ENCODE assay signal across 8 cellular contexts in the genomic region with DNA sequence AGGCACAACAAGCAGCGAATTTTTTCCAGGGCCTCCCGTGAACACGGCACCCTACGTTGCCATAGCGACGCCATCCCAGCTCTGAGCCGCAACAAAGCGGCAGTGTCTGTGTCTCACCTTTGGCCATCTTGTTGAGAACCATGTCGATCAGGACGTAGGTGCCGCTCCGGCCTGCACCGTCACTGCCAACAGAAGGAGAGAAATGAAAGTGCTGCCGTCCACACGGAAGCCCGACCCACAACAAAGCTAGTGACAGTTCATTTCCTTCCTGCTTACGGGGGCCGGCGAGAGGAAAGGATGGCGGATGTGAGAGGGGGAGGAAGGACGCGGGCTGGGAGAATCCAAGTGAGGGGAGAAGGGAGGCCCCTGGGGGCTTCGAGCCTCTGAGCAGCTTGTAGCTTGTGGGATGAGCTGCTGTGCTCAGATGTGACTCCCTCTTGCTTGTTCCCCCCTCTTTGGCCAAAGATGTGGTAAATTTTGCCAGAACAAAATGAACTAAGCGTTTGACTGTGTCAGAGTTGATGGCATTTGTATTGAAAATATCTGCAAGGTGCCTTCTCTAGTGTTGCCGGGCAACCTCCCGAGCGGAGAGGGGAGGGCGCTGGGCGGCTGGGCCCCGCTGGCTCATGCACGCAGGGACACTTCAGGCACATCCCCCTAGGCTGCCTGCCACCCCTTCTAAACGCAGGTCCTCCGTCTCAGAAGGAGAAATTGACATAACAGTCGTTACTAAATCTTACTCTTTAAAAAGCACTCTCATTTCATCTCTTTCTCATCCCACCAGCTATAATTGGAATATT.
DNase-seq lines count a peak whose midpoint lies in the region; ATAC-seq and TF ChIP-seq lines count a peak whose summit lies in the region.

No MANE protein-coding gene starts in this region.

- no peaks in the 10 kb centered on the region for H3K4me1 ChIP-seq in mammary epithelial cell (ENCODE audit: insufficient read depth, low read length)

- WGBS in mammary epithelial cell (ENCODE audit: low coverage, missing lambda C conversion rate): 12% methylated on average over 31 of the region's 34 CpGs

- CTCF ChIA-PET in mammary epithelial cell (lab: Charles Lee; ENCODE audit: low non-redundant PET): no interaction called here

- H3K9me3 ChIP-seq in mammary epithelial cell (replicated peaks; ENCODE audit: insufficient read depth, low read length): peaks cover 13% of the 10 kb centered on the region

- ATAC-seq in GM18867 (IDR thresholded peaks at IDR 0.05; ENCODE audit: unreplicated experiment): peak; percentile 74
- peak; percentile 86 for ATAC-seq in HG03457 (IDR thresholded peaks at IDR 0.05; ENCODE audit: unreplicated experiment)
- no peak for ATAC-seq in GM19351 (IDR thresholded peaks at IDR 0.05; ENCODE audit: unreplicated experiment)

- H3K27me3 ChIP-seq in mammary epithelial cell (ENCODE audit: insufficient read depth, low read length): no peaks in the 10 kb centered on the region

- peak overlapping the region; percentile 43 for H2AFZ ChIP-seq in mammary epithelial cell (ENCODE audit: low read depth, low read length)

- TF ChIP-seq CTCF in mammary epithelial cell (conservative IDR thresholded peaks at IDR 0.05 in 1 of 2, IDR thresholded peaks at IDR 0.05 in 1 of 2; ENCODE audit: extremely low read depth in 1 of 2, insufficient read depth in 1 of 2, low read depth in 1 of 2, low read length in 2 of 2): no peak

- no TSS peak for BruUV-seq in mammary epithelial cell (replicated peaks; lab: Mats Ljungman, UMichigan)

- peak overlapping the region in 2 of 3 experiments; percentile 22 to 28 for H3K4me3 ChIP-seq in mammary epithelial cell (replicated peaks in 1 of 3; ENCODE audit: insufficient read depth in 1 of 3, low read depth in 2 of 3, low read length in 3 of 3)

- H4K20me1 ChIP-seq in mammary epithelial cell (ENCODE audit: insufficient read depth, low read length): no peaks in the 10 kb centered on the region

- H3K9ac ChIP-seq in mammary epithelial cell (ENCODE audit: insufficient read depth, low read length): no peak overlapping the region

- dilution Hi-C loops in mammary epithelial cell (cut with HindIII; ENCODE audit: low sequenced_read_pairs): no loop called here

- no peaks in the 10 kb centered on the region for H3K36me3 ChIP-seq in mammary epithelial cell (ENCODE audit: insufficient read depth, low read length)

- peak overlapping the region; percentile 4 for H3K4me2 ChIP-seq in mammary epithelial cell (ENCODE audit: insufficient read depth, low read depth, low read length)

- intact Hi-C loops in mammary epithelial cell (cut with micrococcal nuclease): no loop called here

- H3K27ac ChIP-seq in mammary epithelial cell (ENCODE audit: insufficient read depth, low read depth, low read length): no peak overlapping the region

- no peaks in the 10 kb centered on the region for H3K79me2 ChIP-seq in mammary epithelial cell (ENCODE audit: insufficient read depth, low read length)

- DNase-seq in T-helper 9 cell (peak; percentile 29), mammary epithelial cell (peak; percentile 1), kidney glomerular epithelial cell (lab: John Stamatoyannopoulos, UW) (peak; percentile 10), NCI-H2171 (lab: John Stamatoyannopoulos, UW) (no peak)
- DNase-seq in stimulated activated CD4-positive, alpha-beta T cell treated with anti-CD3 and anti-CD28 coated beads, Interleukin-15, amount 100 ng/mL, for 1 hour (ENCODE audit: low read depth in 1 of 2, low spot score in 1 of 2): peak; percentile 20 to 35

- in situ Hi-C loops in mammary epithelial cell (cut with MboI; ENCODE audit: low sequenced_read_pairs in 2 of 2): no loop called here
